ENCODE assay signal across 27 cellular contexts in genomic region chr5:116669261-116670049, GRCh38.
DNase-seq lines count a peak whose midpoint lies in the region; ATAC-seq, FAIRE-seq and TF ChIP-seq lines count a peak whose summit lies in the region.
"Had no signal": no experiment of that assay in that cellular context is flagged by ENCODE, and none has a peak within 500 bp of the region (broad histone marks: within the 10 kb centered on the region; RNA-seq: fewer than 3 reads in every experiment).

No MANE protein-coding gene starts in this region.

- H3K27ac Mint-ChIP-seq in endodermal cell (no peak overlapping the region), T-cell (no peak overlapping the region)
- H3K27ac Mint-ChIP-seq: activated CD4-positive, alpha-beta T cell treated with anti-CD3 and anti-CD28 coated beads for 36 hours; activated naive CD4-positive, alpha-beta T cell treated with anti-CD3 and anti-CD28 coated beads, Interleukin-2, amount 50 U/mL, for 72 hours; activated T-helper 1 cell treated with anti-CD3 and anti-CD28 coated beads, Interleukin-12 subunit alpha, Interleukin-12 subunit beta, Interleukin-2, Interleukin-4 antibody, amounts not matched to agents 30 ng/mL and 10 ng/mL and 1 ng/mL, durations not matched to agents 14 hours and 24 hours and 36 hours; brain; CD4-positive, alpha-beta memory T cell; natural killer cell treated with Interleukin-12 subunit alpha and Interleukin-12 subunit beta and Interleukin-15 and Interleukin-18, amount 100 ng/mL, for 72 hours; progenitor cell of endocrine pancreas; stimulated activated naive CD8-positive, alpha-beta T cell treated with anti-CD3 and anti-CD28 coated beads, Interleukin-15, Interleukin-2, amounts not matched to agents 100 ng/mL and 50 ng/mL, for 24 hours had no signal

- TF ChIP-seq EP300 in GM12878 (IDR thresholded peaks at IDR 0.05; ENCODE audit: borderline replicate concordance in 1 of 2, control insufficient read depth in 1 of 2, low read depth in 2 of 2, low read length in 2 of 2) (no peak), SK-N-SH (IDR thresholded peaks at IDR 0.05; ENCODE audit: borderline replicate concordance in 1 of 2, low read depth in 1 of 2, low read length in 1 of 2) (no peak)

- SMC1A ChIA-PET in GM12878 (lab: Charles Lee; ENCODE audit: uncharacterized antibody, unreplicated experiment): interaction anchor here (0.7 to 19.1 kb wide), 16 partner anchors 10 to 534 kb away, joined by 3 to 394 read pairs (median 14); partner anchors contain the start of gene SEMA6A

- H3K9me3 ChIP-seq in GM12878 (replicated peaks; ENCODE audit: control insufficient read depth, insufficient read depth, low read length): peaks cover 5% of the 10 kb centered on the region; the same call in 2 of the 3 replicates
- H3K9me3 ChIP-seq in endodermal cell (ENCODE audit: control insufficient read depth, low read length): no peaks in the 10 kb centered on the region
- no peaks in the 10 kb centered on the region for H3K9me3 ChIP-seq in SK-N-SH

- H3K27me3 ChIP-seq in GM12878 (replicated peaks in 1 of 2; ENCODE audit: control insufficient read depth in 2 of 2, insufficient read depth in 2 of 2, low read length in 1 of 2) (no peaks in the 10 kb centered on the region), endodermal cell (ENCODE audit: control insufficient read depth, insufficient read depth, low read length, poor library complexity, severe bottlenecking) (no peaks in the 10 kb centered on the region), SK-N-SH (ENCODE audit: insufficient read depth) (no peaks in the 10 kb centered on the region)

- 70% methylated on average over 4 of the region's 4 CpGs for WGBS in GM12878 (ENCODE audit: insufficient coverage, insufficient replicate concordance, low lambda C conversion rate, missing lambda C conversion rate)
- 87 to 94% methylated on average over 4 of the region's 4 CpGs for WGBS in endodermal cell (ENCODE audit: insufficient coverage in 1 of 2, insufficient read length in 1 of 2), 2 experiments
- WGBS in SK-N-SH (ENCODE audit: low lambda C conversion rate): 51% methylated on average over 4 of the region's 4 CpGs

- in situ Hi-C loops in GM12878 (cut with MboI): no loop called here

- H3K4me3 Mint-ChIP-seq in endodermal cell: no peak overlapping the region
- no peak overlapping the region for H3K4me3 Mint-ChIP-seq in T-cell
- H3K4me3 Mint-ChIP-seq: activated CD4-positive, alpha-beta T cell treated with anti-CD3 and anti-CD28 coated beads for 36 hours; activated T-helper 1 cell treated with anti-CD3 and anti-CD28 coated beads, Interleukin-12 subunit alpha, Interleukin-12 subunit beta, Interleukin-2, Interleukin-4 antibody, amounts not matched to agents 30 ng/mL and 10 ng/mL and 1 ng/mL, durations not matched to agents 14 hours and 24 hours and 36 hours; CD4-positive, alpha-beta memory T cell; natural killer cell treated with Interleukin-12 subunit alpha and Interleukin-12 subunit beta and Interleukin-15 and Interleukin-18, amount 100 ng/mL, for 72 hours; stimulated activated naive CD8-positive, alpha-beta T cell treated with anti-CD3 and anti-CD28 coated beads, Interleukin-15, Interleukin-2, amounts not matched to agents 100 ng/mL and 50 ng/mL, for 24 hours had no signal

- H3K4me1 Mint-ChIP-seq in endodermal cell: peaks cover 41% of the 10 kb centered on the region
- H3K4me1 Mint-ChIP-seq in T-cell: no peaks in the 10 kb centered on the region
- H3K4me1 Mint-ChIP-seq: activated CD4-positive, alpha-beta T cell treated with anti-CD3 and anti-CD28 coated beads for 36 hours; CD4-positive, alpha-beta memory T cell had no signal

- CTCF ChIA-PET in GM12878 (lab: Yijun Ruan, JAX) (interaction anchor here (0.8 to 2.8 kb wide), 8 partner anchors 8 to 98 kb away, joined by 3 to 14 read pairs (median 4); no protein-coding TSS in a partner anchor), T-cell (lab: Charles Lee) (no interaction called here), SK-N-SH (lab: Yijun Ruan, JAX) (no interaction called here)

- H3K4me3 ChIP-seq in GM12878 (no peak overlapping the region), endodermal cell (ENCODE audit: low read length) (no peak overlapping the region), SK-N-SH (ENCODE audit: low read depth in 2 of 2, low read length in 1 of 2) (no peak overlapping the region)
- H3K4me3 ChIP-seq: coronary artery had no signal

- H3K27ac ChIP-seq in GM12878 (ENCODE audit: control insufficient read depth, insufficient read depth): no peak overlapping the region
- H3K27ac ChIP-seq in endodermal cell (ENCODE audit: low read depth, low read length): no peak overlapping the region
- H3K27ac ChIP-seq in SK-N-SH (ENCODE audit: low read depth in 2 of 2, low read length in 1 of 2): no peak overlapping the region
- H3K27ac ChIP-seq: coronary artery, HL-60 had no signal

- H3K79me2 ChIP-seq in GM12878 (ENCODE audit: control insufficient read depth, insufficient read depth, low read length): no peaks in the 10 kb centered on the region
- no peaks in the 10 kb centered on the region for H3K79me2 ChIP-seq in SK-N-SH (ENCODE audit: insufficient read depth)

- no peak for FAIRE-seq in GM12878 (lab: Jason Lieb, UNC)
- FAIRE-seq: endometrium, keratinocyte had no signal

- intact Hi-C loops in GM12878 (cut with micrococcal nuclease; ENCODE audit: unreplicated experiment): loop anchor here (5.0 kb wide), 1 partner anchor 38 kb away; no protein-coding TSS in a partner anchor

- H3K9ac ChIP-seq in GM12878 (ENCODE audit: control insufficient read depth, insufficient read depth, low read length) (no peak overlapping the region), endodermal cell (ENCODE audit: extremely low read depth, low read length, poor library complexity, severe bottlenecking) (no peak overlapping the region), SK-N-SH (no peak overlapping the region)

- POLR2A ChIA-PET in GM12878 (lab: Charles Lee): interaction anchor here (0.6 to 6.9 kb wide), 6 partner anchors 10 to 92 kb away, joined by 3 to 49 read pairs (median 21); no protein-coding TSS in a partner anchor
- POLR2A ChIA-PET in T-cell (lab: Charles Lee): no interaction called here
- POLR2A ChIA-PET in SK-N-SH (lab: Yijun Ruan, JAX): interaction anchor here (0.6 kb wide), 1 partner anchor 1489 kb away, joined by 3 read pairs; no protein-coding TSS in a partner anchor

- TF ChIP-seq RAD21 in GM12878 (IDR thresholded peaks at IDR 0.05; ENCODE audit: insufficient read depth, low read depth, low read length) (no peak), SK-N-SH (IDR thresholded peaks at IDR 0.05; ENCODE audit: low read length) (no peak)

- no peak for ATAC-seq in GM12878
- peak; percentile 33 for ATAC-seq in left lobe of liver
- no peak for ATAC-seq in T-cell (replicated peaks in 1 of 4)
- no peak for ATAC-seq in HG03108 (IDR thresholded peaks at IDR 0.05; ENCODE audit: unreplicated experiment)
- ATAC-seq: activated CD4-positive, alpha-beta T cell treated with anti-CD3 and anti-CD28 coated beads for 36 hours; activated naive CD4-positive, alpha-beta T cell treated with anti-CD3 and anti-CD28 coated beads, Interleukin-2, amount 50 U/mL, for 72 hours; natural killer cell treated with Interleukin-12 subunit alpha and Interleukin-12 subunit beta and Interleukin-15 and Interleukin-18, amount 100 ng/mL, for 72 hours; PC-3 had no signal

- no peak overlapping the region for H3K4me2 ChIP-seq in GM12878 (ENCODE audit: control insufficient read depth, insufficient read depth)
- H3K4me2 ChIP-seq in SK-N-SH: no peak overlapping the region

- H3K36me3 Mint-ChIP-seq in endodermal cell (ENCODE audit: low read depth): no peaks in the 10 kb centered on the region
- H3K36me3 Mint-ChIP-seq in T-cell: no peaks in the 10 kb centered on the region
- H3K36me3 Mint-ChIP-seq: activated naive CD4-positive, alpha-beta T cell treated with anti-CD3 and anti-CD28 coated beads, Interleukin-2, amount 50 U/mL, for 72 hours; brain; CD4-positive, alpha-beta memory T cell; natural killer cell treated with Interleukin-12 subunit alpha and Interleukin-12 subunit beta and Interleukin-15 and Interleukin-18, amount 100 ng/mL, for 72 hours had no signal

- RAD21 ChIA-PET in GM12878 (lab: Charles Lee; ENCODE audit: unreplicated experiment): interaction anchor here (2.4 to 11.9 kb wide), 7 partner anchors 10 to 95 kb away, joined by 13 to 179 read pairs (median 98); partner anchors contain the start of gene SEMA6A

- H3F3A ChIP-seq in SK-N-SH (replicated peaks; ENCODE audit: insufficient read depth): no peaks in the 10 kb centered on the region

- H3K9me3 Mint-ChIP-seq in endodermal cell (no peaks in the 10 kb centered on the region), T-cell (peaks cover 0 to 8% (median 0%) of the 10 kb centered on the region in 3 donors)
- H3K9me3 Mint-ChIP-seq: activated T-helper 1 cell treated with anti-CD3 and anti-CD28 coated beads, Interleukin-12 subunit alpha, Interleukin-12 subunit beta, Interleukin-2, Interleukin-4 antibody, amounts not matched to agents 30 ng/mL and 10 ng/mL and 1 ng/mL, durations not matched to agents 14 hours and 24 hours and 36 hours; brain; stimulated activated naive CD8-positive, alpha-beta T cell treated with anti-CD3 and anti-CD28 coated beads, Interleukin-15, Interleukin-2, amounts not matched to agents 100 ng/mL and 50 ng/mL, for 24 hours had no signal

- H2AFZ ChIP-seq in GM12878 (ENCODE audit: control insufficient read depth, low read depth, low read length): no peak overlapping the region
- H2AFZ ChIP-seq in SK-N-SH (ENCODE audit: low read depth): no peak overlapping the region

- no peak for TF ChIP-seq CTCF in GM12878 (IDR thresholded peaks at IDR 0.05 in 2 of 3, conservative IDR thresholded peaks at IDR 0.05 in 1 of 3; ENCODE audit: control insufficient read depth in 2 of 3, extremely low read depth in 1 of 3, insufficient read depth in 1 of 3, low read depth in 3 of 3, low read length in 3 of 3)
- no peak for TF ChIP-seq CTCF in endodermal cell (conservative IDR thresholded peaks at IDR 0.05)
- TF ChIP-seq CTCF in SK-N-SH (IDR thresholded peaks at IDR 0.05): no peak

- BruUV-seq in GM12878 (replicated peaks; lab: Mats Ljungman, UMichigan): no TSS peak

- H3K4me1 ChIP-seq in GM12878 (ENCODE audit: control insufficient read depth, insufficient read depth, low read length): peaks cover 40% of the 10 kb centered on the region
- peaks cover 6% of the 10 kb centered on the region for H3K4me1 ChIP-seq in endodermal cell (ENCODE audit: control insufficient read depth, insufficient read depth, low read length)
- no peaks in the 10 kb centered on the region for H3K4me1 ChIP-seq in SK-N-SH (ENCODE audit: control insufficient read depth in 1 of 2, insufficient read depth in 2 of 2, low read depth in 1 of 2, low read length in 1 of 2)

- H3K36me3 ChIP-seq in GM12878 (ENCODE audit: control insufficient read depth in 2 of 2, insufficient read depth in 2 of 2, low read length in 1 of 2): no peaks in the 10 kb centered on the region
- H3K36me3 ChIP-seq in endodermal cell (ENCODE audit: control insufficient read depth, insufficient read depth, low read length): no peaks in the 10 kb centered on the region
- H3K36me3 ChIP-seq in SK-N-SH (replicated peaks in 1 of 2; ENCODE audit: control insufficient read depth in 1 of 2, insufficient read depth in 2 of 2, low read length in 1 of 2): no peaks in the 10 kb centered on the region

- peak; percentile 85 for DNase-seq in Ammon's horn (ENCODE audit: low spot score)
- DNase-seq in COR-L47 (lab: John Stamatoyannopoulos, UW): peak; percentile 10
- DNase-seq in GM12878 (ENCODE audit: low read depth, low spot score): no peak
- no peak for DNase-seq in left lobe of liver (ENCODE audit: low spot score)
- DNase-seq in endodermal cell: no peak
- no peak for DNase-seq in T-cell
- DNase-seq in SK-N-SH: no peak
- DNase-seq: activated CD4-positive, alpha-beta T cell treated with anti-CD3 and anti-CD28 coated beads for 36 hours; CD4-positive, alpha-beta memory T cell; IMR-90; MM.1S; NCI-H82; PC-3; SHP77 treated with DMSO at 0.1 percent for 48 hours; stimulated activated CD4-positive, alpha-beta T cell treated with anti-CD3 and anti-CD28 coated beads, Interleukin-4, amount 100 ng/mL, for 24 hours; trophoblast cell had no signal

- H3K27me3 Mint-ChIP-seq in endodermal cell (ENCODE audit: insufficient read depth): no peaks in the 10 kb centered on the region
- H3K27me3 Mint-ChIP-seq in T-cell: peaks cover 6 to 22% of the 10 kb centered on the region in 2 donors
- H3K27me3 Mint-ChIP-seq: progenitor cell of endocrine pancreas had no signal

- H4K20me1 ChIP-seq in GM12878 (ENCODE audit: control insufficient read depth, insufficient read depth): no peaks in the 10 kb centered on the region
- H4K20me1 ChIP-seq in SK-N-SH (ENCODE audit: insufficient read depth): no peaks in the 10 kb centered on the region

- no peak for TF ChIP-seq POLR2A in GM12878 (IDR thresholded peaks at IDR 0.05; ENCODE audit: low read depth, low read length)

- no peaks in the 10 kb centered on the region for H3K9me2 ChIP-seq in SK-N-SH

Comparison
In these comparisons a context has a peak if more than half of its experiments do, and no peak if none do; other contexts are left out.
1. DNase-seq: peak in Ammon's horn (single experiment) and COR-L47 (single experiment); none in GM12878 (single experiment), left lobe of liver (single experiment), endodermal cell (single experiment), T-cell (0 of 34) and SK-N-SH (single experiment).
2. POLR2A ChIA-PET loops: an anchor here in GM12878 (0.6 to 6.9 kb wide) and SK-N-SH (0.6 kb wide); none called in T-cell.